ENCODE assay signal across 35 cellular contexts in the genomic region with DNA sequence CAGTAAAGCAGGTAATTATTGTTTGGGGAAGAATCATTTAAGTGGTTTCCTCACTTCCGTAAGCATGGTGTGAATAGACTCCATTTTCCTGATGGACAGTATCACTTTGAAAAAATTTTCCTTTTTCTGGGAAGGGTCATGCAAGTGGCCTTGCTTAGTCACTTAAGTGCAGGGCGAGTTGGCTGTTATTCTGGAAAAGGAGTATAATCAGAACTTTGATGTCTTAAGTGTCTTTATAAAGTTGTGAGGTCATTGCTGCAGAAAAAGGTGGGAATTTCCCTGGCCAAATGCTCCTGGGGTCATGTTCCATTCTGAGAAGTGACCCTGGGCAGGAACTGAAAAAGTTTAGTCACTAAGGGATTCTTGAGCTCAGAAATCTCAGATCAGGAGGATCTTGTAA.
"Had no signal": no experiment of that assay in that cellular context is flagged by ENCODE, and none has a peak within 500 bp of the region (broad histone marks: within the 10 kb centered on the region; RNA-seq: fewer than 3 reads in every experiment).

No MANE protein-coding gene starts in this region.

- H3K36me3 ChIP-seq: left lung, lower lobe of right lung, neural progenitor cell, neutrophil, sigmoid colon, suprapubic skin, thoracic aorta, tibial artery, upper lobe of right lung had no signal

- DNase-seq: hypothalamus; immature natural killer cell; kidney; left colon; left lung; lower lobe of right lung; mammary epithelial cell; mesendoderm; naive B cell; natural killer cell; nephron progenitor cell; occipital lobe; retina; right cardiac atrium; sigmoid colon; small intestine; stimulated activated CD4-positive, alpha-beta T cell treated with anti-CD3 and anti-CD28 coated beads, Interleukin-1b, Interleukin-23, amount 100 ng/mL, for 48 hours; stimulated activated CD4-positive, alpha-beta T cell treated with anti-CD3 and anti-CD28 coated beads, Interleukin-2, amount 100 ng/mL, for 48 hours; stimulated activated CD4-positive, alpha-beta T cell treated with anti-CD3 and anti-CD28 coated beads, Interleukin-4, amount 100 ng/mL, for 4 hours; stimulated activated CD8-positive, alpha-beta memory T cell treated with anti-CD3 and anti-CD28 coated beads, Interleukin-4, amount 100 ng/mL, for 48 hours; stimulated activated naive CD4-positive, alpha-beta T cell treated with Interleukin-2 at 50 U/mL for 16 hours; stimulated activated naive CD8-positive, alpha-beta T cell treated with anti-CD3 and anti-CD28 coated beads, Interleukin-15, amount 100 ng/mL, for 72 hours; tibial artery; trophoblast cell; upper lobe of right lung had no signal

- FAIRE-seq: islet of Langerhans, kidney, small intestine, urothelium cell line had no signal

- H2AFZ ChIP-seq: neural progenitor cell, parathyroid adenoma had no signal

- H3K4me2 ChIP-seq: neural progenitor cell had no signal

- H3K27me3 ChIP-seq: left lung, neural progenitor cell, neutrophil, sigmoid colon, suprapubic skin, tibial artery, upper lobe of right lung had no signal

- H3K27me3 Mint-ChIP-seq: progenitor cell of endocrine pancreas had no signal

- H3K36me3 Mint-ChIP-seq: immature natural killer cell; mesothelial cell of epicardium; naive B cell; natural killer cell; neural progenitor cell; stimulated activated memory B cell treated with anti-CD40 and anti-IgM and Interleukin-4, amounts not matched to agents 10 μg/mL and 1 μg/mL and 100 μg/mL, for 72 hours had no signal

- H3K4me3 ChIP-seq: left lung, lower lobe of right lung, neural progenitor cell, sigmoid colon, suprapubic skin, thoracic aorta, tibial artery, upper lobe of right lung had no signal

- H3K79me2 ChIP-seq: parathyroid adenoma had no signal

- H3K4me1 Mint-ChIP-seq: immature natural killer cell; naive B cell; natural killer cell; nephron progenitor cell; neural progenitor cell; stimulated activated memory B cell treated with anti-CD40 and anti-IgM and Interleukin-4, amounts not matched to agents 10 μg/mL and 1 μg/mL and 100 μg/mL, for 72 hours; stimulated activated naive CD8-positive, alpha-beta T cell treated with anti-CD3 and anti-CD28 coated beads, Interleukin-15, amount 100 ng/mL, for 72 hours had no signal

- H3K9ac ChIP-seq: neural progenitor cell, parathyroid adenoma had no signal

- H3K9me3 Mint-ChIP-seq: neural progenitor cell had no signal

- H3K4me3 Mint-ChIP-seq: immature natural killer cell; mesothelial cell of epicardium; naive B cell; natural killer cell; nephron progenitor cell; neural progenitor cell; stimulated activated memory B cell treated with anti-CD40 and anti-IgM and Interleukin-4, amounts not matched to agents 10 μg/mL and 1 μg/mL and 100 μg/mL, for 72 hours; stimulated activated naive CD8-positive, alpha-beta T cell treated with anti-CD3 and anti-CD28 coated beads, Interleukin-15, amount 100 ng/mL, for 72 hours had no signal

- ATAC-seq: left colon; left lung; lower lobe of right lung; natural killer cell; right cardiac atrium; stimulated activated memory B cell treated with anti-CD40 and anti-IgM and Interleukin-4, amounts not matched to agents 10 μg/mL and 1 μg/mL and 100 μg/mL, for 72 hours; stimulated activated naive CD8-positive, alpha-beta T cell treated with anti-CD3 and anti-CD28 coated beads, Interleukin-15, amount 100 ng/mL, for 72 hours; upper lobe of right lung had no signal

- H3K27ac ChIP-seq: left lung, lower lobe of right lung, neural progenitor cell, neutrophil, parathyroid adenoma, sigmoid colon, suprapubic skin, thoracic aorta, tibial artery, upper lobe of right lung had no signal

- H3K9me3 ChIP-seq: left lung, lower lobe of right lung, neutrophil, sigmoid colon, suprapubic skin, thoracic aorta, tibial artery, upper lobe of right lung had no signal

- H3K4me1 ChIP-seq: left lung, lower lobe of right lung, neural progenitor cell, parathyroid adenoma, sigmoid colon, suprapubic skin, tibial artery, upper lobe of right lung had no signal

- H3K27ac Mint-ChIP-seq: immature natural killer cell; mesothelial cell of epicardium; naive B cell; natural killer cell; nephron progenitor cell; neural progenitor cell; progenitor cell of endocrine pancreas; stimulated activated memory B cell treated with anti-CD40 and anti-IgM and Interleukin-4, amounts not matched to agents 10 μg/mL and 1 μg/mL and 100 μg/mL, for 72 hours had no signal
